Comparison of ENCODE assay signal across 11 cellular contexts in the genomic region with DNA sequence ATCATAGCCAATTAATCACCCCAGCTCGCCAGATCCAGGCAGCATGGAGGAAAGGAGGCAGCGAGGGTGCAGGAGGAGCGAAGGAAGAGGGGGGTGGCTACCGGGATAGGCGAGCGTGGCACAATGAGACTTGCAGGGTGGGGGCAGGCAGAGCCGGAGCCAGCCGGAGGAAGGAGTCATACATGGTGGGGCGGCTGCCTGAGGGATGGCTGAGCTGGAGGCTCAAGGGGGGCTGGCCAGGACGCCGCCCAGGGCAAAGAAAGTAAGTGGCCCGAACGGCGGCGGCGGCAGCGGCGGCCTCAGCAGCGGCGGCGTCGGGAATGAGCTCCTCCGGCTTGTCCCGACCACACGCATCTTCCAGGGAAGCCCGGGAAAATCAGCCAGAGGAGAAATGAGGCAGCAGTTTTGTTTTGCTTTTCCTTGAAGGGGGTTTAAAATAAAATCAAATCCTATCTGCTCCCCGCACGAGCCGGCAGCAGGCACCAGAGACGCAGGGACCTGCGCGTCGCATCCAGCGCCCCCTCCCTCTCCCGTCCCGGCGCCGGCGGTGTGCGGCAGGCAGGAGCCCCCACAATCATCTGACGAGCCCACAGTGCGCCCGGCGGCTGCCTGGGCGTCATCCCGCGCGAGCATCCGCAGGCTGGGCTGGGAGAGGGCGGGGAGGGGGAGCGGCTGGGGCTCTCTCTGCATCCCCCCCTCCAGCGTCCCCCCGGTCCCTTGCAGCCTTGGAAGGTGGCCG.
DNase-seq lines count a peak whose midpoint lies in the region; ATAC-seq and TF ChIP-seq lines count a peak whose summit lies in the region.
"Had no signal": no experiment of that assay in that cellular context is flagged by ENCODE, and none has a peak within 500 bp of the region (broad histone marks: within the 10 kb centered on the region; RNA-seq: fewer than 3 reads in every experiment).

No MANE protein-coding gene starts in this region.

- peaks cover 0 to 17% (median 4%) of the 10 kb centered on the region in 4 donors for H3K4me1 ChIP-seq in tibial nerve

- no peaks in the 10 kb centered on the region for H3K36me3 ChIP-seq in kidney epithelial cell (ENCODE audit: control insufficient read depth, insufficient read depth, low read length)
- H3K36me3 ChIP-seq in tibial nerve, result no peaks in the 10 kb centered on the region

- peak; percentile 5 for DNase-seq in NCI-H2107 treated with DMSO at 0.1 percent for 48 hours (lab: John Stamatoyannopoulos, UW; ENCODE audit: unreplicated experiment)
- no peak for DNase-seq in NCI-H2107 (lab: John Stamatoyannopoulos, UW)
- no peak for DNase-seq in kidney epithelial cell (ENCODE audit: low read depth)
- no peak for DNase-seq in tibial nerve (ENCODE audit: low spot score in 2 of 2)
- no peak for DNase-seq in stimulated activated naive CD4-positive, alpha-beta T cell treated with Interleukin-2 at 50 U/mL for 16 hours (lab: John Stamatoyannopoulos, UW)
- DNase-seq in activated CD4-positive, CD25-positive, alpha-beta regulatory T cell treated with anti-CD3 and anti-CD28 coated beads, Interleukin-2, amount 50 U/mL, for 72 hours, result no peak
- DNase-seq: activated naive CD8-positive, alpha-beta T cell treated with anti-CD3 and anti-CD28 coated beads for 36 hours; NCI-H1105 treated with DMSO at 0.1 percent for 48 hours had no signal

- WGBS in tibial nerve, 2 donors, result 1 to 8% methylated on average over 25 to 31 of the region's 54 CpGs

- TF ChIP-seq POLR2A in tibial nerve (IDR thresholded peaks at IDR 0.05), result no peak

- H3K27me3 ChIP-seq in kidney epithelial cell (ENCODE audit: control insufficient read depth, insufficient read depth, low read length) (peaks cover 17% of the 10 kb centered on the region), tibial nerve (peaks cover 0 to 48% of the 10 kb centered on the region in 2 donors)

- TF ChIP-seq EP300 in tibial nerve (IDR thresholded peaks at IDR 0.05), result no peak

- H3K4me3 ChIP-seq in kidney epithelial cell (ENCODE audit: low read depth, low read length) (peak overlapping the region; percentile 21), tibial nerve (peak overlapping the region in 3 of 4 donors; percentile 21 to 48 (median 31))

- ATAC-seq in esophagus mucosa, result no peak

- H3K27ac ChIP-seq in cingulate gyrus (ENCODE audit: low read depth, low read length) (peak overlapping the region; percentile 75), tibial nerve (no peak overlapping the region)
- H3K27ac ChIP-seq: 22Rv1 had no signal

- TF ChIP-seq CTCF in kidney epithelial cell (IDR thresholded peaks at IDR 0.05; ENCODE audit: insufficient read depth, low read length, poor library complexity, severe bottlenecking) (no peak), tibial nerve (IDR thresholded peaks at IDR 0.05) (no peak)

- no peaks in the 10 kb centered on the region for H3K9me3 ChIP-seq in tibial nerve
